In genomic region chr13:102395174-102395573, GRCh38 we compare ENCODE assay signal across 7 cellular contexts. TPM values are rescaled to one million over a fixed set of nuclear protein-coding genes. Genes with fewer than 3 reads are reported as not detected.
DNase-seq lines count a peak whose midpoint lies in the region; ATAC-seq and TF ChIP-seq lines count a peak whose summit lies in the region.

No MANE protein-coding gene starts in this region.

- no peaks in the 10 kb centered on the region for H4K20me1 ChIP-seq in smooth muscle cell (ENCODE audit: low read depth)

- H3K36me3 ChIP-seq in HUES48 (ENCODE audit: control insufficient read depth, insufficient read depth, low read length) (no peaks in the 10 kb centered on the region), smooth muscle cell (ENCODE audit: low read depth) (no peaks in the 10 kb centered on the region)

- TF ChIP-seq CTCF in smooth muscle cell (IDR thresholded peaks at IDR 0.05; ENCODE audit: borderline replicate concordance, insufficient read depth, poor library complexity, severe bottlenecking), result no peak

- H3K4me1 ChIP-seq in HUES48 (ENCODE audit: control insufficient read depth, insufficient read depth, low read length) (peaks cover 5% of the 10 kb centered on the region), right cardiac atrium (ENCODE audit: control insufficient read depth, insufficient read depth, low read length) (no peaks in the 10 kb centered on the region), smooth muscle cell (ENCODE audit: low read depth) (peaks cover 10% of the 10 kb centered on the region)

- CTCF ChIA-PET in activated CD4-positive, alpha-beta memory T cell treated with anti-CD3 and anti-CD28 coated beads for 36 hours (lab: Charles Lee), result interaction anchor here (1.1 to 1.2 kb wide), 2 partner anchors 63 to 254 kb away, joined by 3 read pairs; no protein-coding TSS in a partner anchor

- H3K4me3 ChIP-seq in HUES48 (ENCODE audit: low read depth, low read length) (peak overlapping the region; percentile 90), right cardiac atrium (ENCODE audit: low read length) (peak overlapping the region; percentile 75), smooth muscle cell (peak overlapping the region; percentile 83)

- no peaks in the 10 kb centered on the region for H3K9me3 ChIP-seq in HUES48 (ENCODE audit: control insufficient read depth, insufficient read depth, low read length)
- H3K9me3 ChIP-seq in right cardiac atrium (ENCODE audit: control insufficient read depth, low read length), result no peaks in the 10 kb centered on the region
- no peaks in the 10 kb centered on the region for H3K9me3 ChIP-seq in smooth muscle cell (replicated peaks; ENCODE audit: low read depth)

- H3K4me2 ChIP-seq in smooth muscle cell, result peak overlapping the region; percentile 87

- peak overlapping the region; percentile 93 for H3K9ac ChIP-seq in HUES48 (ENCODE audit: low read depth, low read length)
- peak overlapping the region; percentile 47 for H3K9ac ChIP-seq in smooth muscle cell (ENCODE audit: low read depth)

- peak overlapping the region; percentile 69 for H3K27ac Mint-ChIP-seq in activated CD4-positive, alpha-beta memory T cell treated with anti-CD3 and anti-CD28 coated beads for 36 hours

- peak overlapping the region; percentile 78 for H3K4me3 Mint-ChIP-seq in activated CD4-positive, alpha-beta memory T cell treated with anti-CD3 and anti-CD28 coated beads for 36 hours

- no peaks in the 10 kb centered on the region for H3K36me3 Mint-ChIP-seq in activated CD4-positive, alpha-beta memory T cell treated with anti-CD3 and anti-CD28 coated beads for 36 hours

- DNase-seq in activated CD4-positive, alpha-beta memory T cell treated with anti-CD3 and anti-CD28 coated beads for 36 hours, result no peak
- no peak for DNase-seq in right cardiac atrium
- DNase-seq in smooth muscle cell (lab: John Stamatoyannopoulos, UW; ENCODE audit: unreplicated experiment), result no peak
- DNase-seq in GM19240 (ENCODE audit: insufficient read length, low spot score), result no peak
- DNase-seq in glomerular visceral epithelial cell (ENCODE audit: extremely low spot score), result no peak

- intact Hi-C loops in activated CD4-positive, alpha-beta memory T cell treated with anti-CD3 and anti-CD28 coated beads for 36 hours (cut with micrococcal nuclease), result loop anchor here (2.0 kb wide), 2 partner anchors 62 to 202 kb away; partner anchors contain the start of gene TPP2
- intact Hi-C loops in right cardiac atrium (cut with DNase I), result loop anchor here in 1 of 4 donors (10.0 kb wide), 1 partner anchor 80 kb away; no protein-coding TSS in a partner anchor

- peak overlapping the region; percentile 73 for H3K27ac ChIP-seq in HUES48 (ENCODE audit: low read depth, low read length)
- H3K27ac ChIP-seq in right cardiac atrium (ENCODE audit: low read length), result peak overlapping the region; percentile 20
- H3K27ac ChIP-seq in smooth muscle cell (ENCODE audit: low read depth), result no peak overlapping the region

- H3K9me3 Mint-ChIP-seq in activated CD4-positive, alpha-beta memory T cell treated with anti-CD3 and anti-CD28 coated beads for 36 hours, result no peaks in the 10 kb centered on the region

- POLR2A ChIA-PET in activated CD4-positive, alpha-beta memory T cell treated with anti-CD3 and anti-CD28 coated beads for 36 hours (lab: Charles Lee), result interaction anchor here (0.5 kb wide), 1 partner anchor 184 kb away, joined by 3 read pairs; no protein-coding TSS in a partner anchor

- WGBS in right cardiac atrium, result 86% methylated on average over 10 of the region's 10 CpGs
- WGBS in smooth muscle cell (ENCODE audit: low lambda C conversion rate), result 83% methylated on average over 10 of the region's 10 CpGs

- H3K79me2 ChIP-seq in smooth muscle cell (ENCODE audit: low read depth), result no peaks in the 10 kb centered on the region

- peak overlapping the region; percentile 94 for H2AFZ ChIP-seq in smooth muscle cell (ENCODE audit: low read depth)

- H3K27me3 ChIP-seq in HUES48 (ENCODE audit: control insufficient read depth, insufficient read depth, low read length) (peaks cover 26% of the 10 kb centered on the region), right cardiac atrium (ENCODE audit: control insufficient read depth, insufficient read depth) (no peaks in the 10 kb centered on the region), smooth muscle cell (ENCODE audit: low read depth) (peaks cover 35% of the 10 kb centered on the region)

- H3F3A ChIP-seq in smooth muscle cell (ENCODE audit: low read depth), result no peaks in the 10 kb centered on the region

- ATAC-seq in right cardiac atrium, result no peak
- ATAC-seq in HG02623 (IDR thresholded peaks at IDR 0.05; ENCODE audit: unreplicated experiment), result no peak

- H3K4me1 Mint-ChIP-seq in activated CD4-positive, alpha-beta memory T cell treated with anti-CD3 and anti-CD28 coated beads for 36 hours (ENCODE audit: low read depth), result peaks cover 24% of the 10 kb centered on the region

- H3K27me3 Mint-ChIP-seq in activated CD4-positive, alpha-beta memory T cell treated with anti-CD3 and anti-CD28 coated beads for 36 hours, result peaks cover 14% of the 10 kb centered on the region

RNA-seq across cellular contexts. Expression of gene FGF14, which starts 6.7 kb away (rescaled TPM):
- total RNA-seq in activated CD4-positive, alpha-beta memory T cell treated with anti-CD3 and anti-CD28 coated beads for 36 hours, result not detected
- total RNA-seq in right cardiac atrium (1 to 10 TPM; 1.9 to 4.9 (median 3.7) TPM), smooth muscle cell (not detected in 2 replicates)
- polyA plus RNA-seq in right cardiac atrium (0.54 TPM), smooth muscle cell (0.01 and 0.23 TPM in 2 replicates)
